ENCODE assay signal across 11 cellular contexts in the genomic region with DNA sequence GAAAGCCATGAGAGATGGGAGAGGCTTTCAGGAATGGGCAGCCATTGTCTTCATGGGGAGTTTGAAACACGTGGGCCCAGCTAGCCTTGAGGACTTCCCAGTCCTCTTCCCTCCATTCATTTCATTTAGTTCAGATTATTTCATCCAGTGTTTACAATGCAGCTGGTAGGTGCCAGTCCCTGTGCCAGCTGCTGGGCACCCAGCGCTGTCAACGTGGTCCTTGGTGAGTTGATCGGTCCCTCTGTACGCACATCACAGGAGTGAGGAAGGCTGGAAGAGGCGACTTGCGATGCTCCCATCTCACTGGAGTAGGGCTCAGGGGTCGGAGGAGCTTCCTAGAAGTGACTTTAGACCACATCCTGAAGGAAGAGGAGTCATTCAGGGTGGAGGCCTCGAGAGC.
DNase-seq lines count a peak whose midpoint lies in the region; ATAC-seq and TF ChIP-seq lines count a peak whose summit lies in the region.
"Had no signal": no experiment of that assay in that cellular context is flagged by ENCODE, and none has a peak within 500 bp of the region (broad histone marks: within the 10 kb centered on the region; RNA-seq: fewer than 3 reads in every experiment).

No MANE protein-coding gene starts in this region.

- peak in 1 of 2 donors; percentile 17 for ATAC-seq in right cardiac atrium
- ATAC-seq in Right ventricle myocardium superior (ENCODE audit: poor library complexity): no peak
- ATAC-seq in HG02973 (IDR thresholded peaks at IDR 0.05; ENCODE audit: unreplicated experiment): no peak

- H3K36me3 ChIP-seq in prostate gland (no peaks in the 10 kb centered on the region), vagina (no peaks in the 10 kb centered on the region)

- peaks cover 20% of the 10 kb centered on the region for H3K4me1 ChIP-seq in right cardiac atrium (ENCODE audit: control insufficient read depth, insufficient read depth, low read length)
- H3K4me1 ChIP-seq in prostate gland (replicated peaks): peaks cover 15% of the 10 kb centered on the region
- peaks cover 47% of the 10 kb centered on the region for H3K4me1 ChIP-seq in vagina

- no peak for TF ChIP-seq POLR2A in prostate gland (IDR thresholded peaks at IDR 0.05)
- no peak for TF ChIP-seq POLR2A in vagina (IDR thresholded peaks at IDR 0.05)

- no peak overlapping the region for H3K4me3 ChIP-seq in right cardiac atrium (ENCODE audit: low read length)
- H3K4me3 ChIP-seq in dorsolateral prefrontal cortex: no peak overlapping the region
- no peak overlapping the region for H3K4me3 ChIP-seq in prostate gland
- H3K4me3 ChIP-seq in vagina: no peak overlapping the region

- no peak for TF ChIP-seq CTCF in dorsolateral prefrontal cortex (IDR thresholded peaks at IDR 0.05 in 54 of 56, conservative IDR thresholded peaks at IDR 0.05 in 2 of 56; ENCODE audit: low read depth in 1 of 56, partially characterized antibody in 56 of 56)
- no peak for TF ChIP-seq CTCF in prostate gland (IDR thresholded peaks at IDR 0.05)
- TF ChIP-seq CTCF in vagina (IDR thresholded peaks at IDR 0.05): no peak

- intact Hi-C loops in right cardiac atrium (cut with DNase I) (no loop called here), Right ventricle myocardium superior (cut with DNase I) (no loop called here), dorsolateral prefrontal cortex (cut with DNase I) (no loop called here), prostate gland (cut with DNase I) (no loop called here), vagina (cut with DNase I) (no loop called here)

- no peaks in the 10 kb centered on the region for H3K27me3 ChIP-seq in right cardiac atrium (ENCODE audit: control insufficient read depth, insufficient read depth)
- no peaks in the 10 kb centered on the region for H3K27me3 ChIP-seq in dorsolateral prefrontal cortex
- H3K27me3 ChIP-seq in prostate gland (replicated peaks; ENCODE audit: insufficient read depth): no peaks in the 10 kb centered on the region
- no peaks in the 10 kb centered on the region for H3K27me3 ChIP-seq in vagina

- DNase-seq in right cardiac atrium: no peak
- no peak for DNase-seq in Right ventricle myocardium superior
- DNase-seq in dorsolateral prefrontal cortex: no peak
- DNase-seq in prostate gland (ENCODE audit: low spot score): no peak
- no peak for DNase-seq in vagina (ENCODE audit: extremely low spot score in 2 of 2)
- no peak for DNase-seq in putamen (ENCODE audit: low spot score)
- DNase-seq in C1 segment of cervical spinal cord (lab: John Stamatoyannopoulos, UW): no peak
- DNase-seq: midbrain, NCI-H446 had no signal

- WGBS in right cardiac atrium: 86% methylated on average over 9 of the region's 9 CpGs
- 81% methylated on average over 9 of the region's 9 CpGs for WGBS in prostate gland

- H3K27ac ChIP-seq in right cardiac atrium (ENCODE audit: low read length) (peak overlapping the region; percentile 92), dorsolateral prefrontal cortex (peak overlapping the region in 31 of 59 donors; percentile 1 to 73 (median 52)), prostate gland (peak overlapping the region; percentile 80 to 84), vagina (peak overlapping the region; percentile 79)
- H3K27ac ChIP-seq: epithelial cell of prostate had no signal

- H3K9me3 ChIP-seq in right cardiac atrium (ENCODE audit: control insufficient read depth, low read length) (no peaks in the 10 kb centered on the region), prostate gland (no peaks in the 10 kb centered on the region), vagina (no peaks in the 10 kb centered on the region)
